Comparison of ENCODE assay signal across 14 cellular contexts in genomic region chr21:41833138-41834115, GRCh38. TPM values are rescaled to one million over a fixed set of nuclear protein-coding genes. Genes with fewer than 3 reads are reported as not detected.
DNase-seq lines count a peak whose midpoint lies in the region; ATAC-seq and TF ChIP-seq lines count a peak whose summit lies in the region.
"Had no signal": no experiment of that assay in that cellular context is flagged by ENCODE, and none has a peak within 500 bp of the region (broad histone marks: within the 10 kb centered on the region; RNA-seq: fewer than 3 reads in every experiment).

No MANE protein-coding gene starts in this region.

- no TSS peak for BruUV-seq in Caco-2 (replicated peaks; lab: Mats Ljungman, UMichigan)

- peak; percentile 78 for ATAC-seq in GM18517 (IDR thresholded peaks at IDR 0.05; ENCODE audit: unreplicated experiment)
- peak; percentile 48 for ATAC-seq in GM21360 (IDR thresholded peaks at IDR 0.05; ENCODE audit: unreplicated experiment)
- peak; percentile 64 for ATAC-seq in HG03095 (IDR thresholded peaks at IDR 0.05; ENCODE audit: unreplicated experiment)
- ATAC-seq: WTC11 had no signal

- no peaks in the 10 kb centered on the region for H3K27me3 Mint-ChIP-seq in Caco-2 (ENCODE audit: insufficient read depth, unreplicated experiment)
- H3K27me3 Mint-ChIP-seq: activated naive CD8-positive, alpha-beta T cell treated with anti-CD3 and anti-CD28 coated beads, Interleukin-2, amount 10 ng/mL, durations not matched to agents 7 days and 5 days had no signal

- H3K36me3 Mint-ChIP-seq in Caco-2 (ENCODE audit: insufficient read depth, unreplicated experiment), result peaks cover 13% of the 10 kb centered on the region

- H3K4me1 Mint-ChIP-seq in Caco-2 (ENCODE audit: low read depth, unreplicated experiment), result peaks cover 6% of the 10 kb centered on the region
- H3K4me1 Mint-ChIP-seq: activated naive CD8-positive, alpha-beta T cell treated with anti-CD3 and anti-CD28 coated beads, Interleukin-2, amount 10 ng/mL, durations not matched to agents 7 days and 5 days; immature natural killer cell had no signal

- H3K27ac ChIP-seq in WERI-Rb-1, result no peak overlapping the region
- H3K27ac ChIP-seq: tibial nerve had no signal

- H3K9me3 Mint-ChIP-seq in Caco-2 (ENCODE audit: unreplicated experiment), result no peaks in the 10 kb centered on the region
- H3K9me3 Mint-ChIP-seq: activated naive CD8-positive, alpha-beta T cell treated with anti-CD3 and anti-CD28 coated beads, Interleukin-2, amount 10 ng/mL, durations not matched to agents 7 days and 5 days; HFFc6; immature natural killer cell; WTC11 had no signal

- no peaks in the 10 kb centered on the region for H3K4me1 ChIP-seq in Caco-2
- H3K4me1 ChIP-seq: tibial nerve had no signal

- H3K4me3 ChIP-seq in WERI-Rb-1 (ENCODE audit: low read depth, low read length) (no peak overlapping the region), Caco-2 (ENCODE audit: low read depth, low read length) (no peak overlapping the region)
- H3K4me3 ChIP-seq: tibial nerve had no signal

- no peaks in the 10 kb centered on the region for H3K9me3 ChIP-seq in WERI-Rb-1 (ENCODE audit: severe bottlenecking)
- H3K9me3 ChIP-seq in Caco-2, result no peaks in the 10 kb centered on the region
- H3K9me3 ChIP-seq: tibial nerve had no signal

- H3K4me3 Mint-ChIP-seq in Caco-2 (ENCODE audit: unreplicated experiment), result no peak overlapping the region
- H3K4me3 Mint-ChIP-seq: activated naive CD8-positive, alpha-beta T cell treated with anti-CD3 and anti-CD28 coated beads, Interleukin-2, amount 10 ng/mL, durations not matched to agents 7 days and 5 days; HFFc6; immature natural killer cell; WTC11 had no signal

- H3K27ac Mint-ChIP-seq in Caco-2 (ENCODE audit: unreplicated experiment), result no peak overlapping the region
- H3K27ac Mint-ChIP-seq: activated naive CD8-positive, alpha-beta T cell treated with anti-CD3 and anti-CD28 coated beads, Interleukin-2, amount 10 ng/mL, durations not matched to agents 7 days and 5 days; HFFc6; immature natural killer cell; WTC11 had no signal

- H3K27me3 ChIP-seq in WERI-Rb-1 (ENCODE audit: insufficient read depth, low read depth, severe bottlenecking) (no peaks in the 10 kb centered on the region), Caco-2 (replicated peaks; ENCODE audit: control insufficient read depth, insufficient read depth, low read length) (no peaks in the 10 kb centered on the region)
- H3K27me3 ChIP-seq: tibial nerve had no signal

- TF ChIP-seq CTCF in WERI-Rb-1 (IDR thresholded peaks at IDR 0.05; ENCODE audit: low read depth, low read length) (no peak), Caco-2 (IDR thresholded peaks at IDR 0.05; ENCODE audit: insufficient read depth in 1 of 2, low read depth in 1 of 2, low read length in 1 of 2, severe bottlenecking in 1 of 2, unreplicated experiment in 1 of 2) (no peak)

- H3K36me3 ChIP-seq in WERI-Rb-1 (peaks cover 33% of the 10 kb centered on the region), Caco-2 (ENCODE audit: control insufficient read depth, insufficient read depth, low read length) (no peaks in the 10 kb centered on the region)

- CTCF ChIA-PET in Caco-2 (lab: Charles Lee), result interaction anchor here (0.6 kb wide), 1 partner anchor 9 kb away, joined by 3 read pairs; no protein-coding TSS in a partner anchor

- peak; percentile 86 for DNase-seq in germinal center (ENCODE audit: low spot score)
- no peak for DNase-seq in mucosa of gallbladder (ENCODE audit: low spot score)
- DNase-seq in RKO (ENCODE audit: low spot score), result no peak
- DNase-seq in WERI-Rb-1, result no peak
- DNase-seq in Caco-2, result no peak
- DNase-seq: activated naive CD8-positive, alpha-beta T cell treated with anti-CD3 and anti-CD28 coated beads, Interleukin-2, amount 10 ng/mL, durations not matched to agents 7 days and 5 days; HFFc6; immature natural killer cell; MV-4-11 had no signal

- POLR2A ChIA-PET in Caco-2 (lab: Charles Lee), result no interaction called here

- intact Hi-C loops in Caco-2 (cut with micrococcal nuclease; ENCODE audit: unreplicated experiment), result no loop called here

RNA-seq across cellular contexts. Expression of gene PRDM15, which starts 45.7 kb away (rescaled TPM):
- total RNA-seq in mucosa of gallbladder (6.4 TPM), Caco-2 (2022) (5.6 and 8.2 TPM in 2 replicates)
